ENCODE assay signal across 21 cellular contexts in the genomic region with DNA sequence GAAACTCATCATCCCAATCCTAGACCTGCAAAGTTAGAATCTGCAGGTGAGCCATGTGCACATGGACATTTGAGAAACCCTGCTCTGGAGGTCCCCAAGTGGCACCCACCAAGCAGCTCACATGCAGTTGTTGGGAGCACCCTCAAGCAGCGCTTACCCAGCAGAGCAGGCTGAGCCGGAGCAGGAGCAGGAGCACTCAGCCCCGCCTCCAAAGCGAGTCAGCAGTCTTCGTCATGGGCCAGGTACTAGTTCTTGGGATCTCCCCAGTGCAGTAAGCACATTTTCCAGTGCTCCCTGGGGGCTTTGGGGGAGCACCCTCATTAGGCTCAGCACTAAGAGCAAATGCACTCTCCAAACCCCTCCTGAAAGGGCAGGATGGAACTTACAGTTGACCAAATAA.
"Had no signal": no experiment of that assay in that cellular context is flagged by ENCODE, and none has a peak within 500 bp of the region (broad histone marks: within the 10 kb centered on the region; RNA-seq: fewer than 3 reads in every experiment).

No MANE protein-coding gene starts in this region.

- H3K36me3 Mint-ChIP-seq: activated CD4-positive, alpha-beta memory T cell treated with anti-CD3 and anti-CD28 coated beads for 36 hours; activated CD8-positive, alpha-beta memory T cell treated with anti-CD3 and anti-CD28 coated beads, Interleukin-2, amount 10 ng/mL, durations not matched to agents 7 days and 5 days; activated naive CD4-positive, alpha-beta T cell treated with anti-CD3 and anti-CD28 coated beads, Interleukin-2, amount 10 ng/mL, durations not matched to agents 7 days and 5 days; natural killer cell had no signal

- H3K4me2 ChIP-seq: smooth muscle cell had no signal

- H3K9me3 Mint-ChIP-seq: activated CD4-positive, alpha-beta memory T cell treated with anti-CD3 and anti-CD28 coated beads for 36 hours; activated naive CD4-positive, alpha-beta T cell treated with anti-CD3 and anti-CD28 coated beads, Interleukin-2, amount 10 ng/mL, durations not matched to agents 7 days and 5 days; activated T-cell treated with anti-CD3 and anti-CD28 coated beads, Interleukin-2, amount 50 U/mL, for 24 hours; endodermal cell; natural killer cell; stimulated activated naive CD8-positive, alpha-beta T cell treated with anti-CD3 and anti-CD28 coated beads, Interleukin-15, Interleukin-2, amounts not matched to agents 100 ng/mL and 50 ng/mL, for 24 hours; T-helper 2 cell treated with Interferon-gamma antibody and Interleukin-4, amounts not matched to agents 5 μg/mL and 100 μg/mL, for 36 hours had no signal

- DNase-seq: activated CD4-positive, alpha-beta memory T cell treated with anti-CD3 and anti-CD28 coated beads for 36 hours; activated CD4-positive, alpha-beta T cell treated with anti-CD3 and anti-CD28 coated beads for 1 hour; activated CD8-positive, alpha-beta memory T cell treated with anti-CD3 and anti-CD28 coated beads, Interleukin-2, amount 10 ng/mL, durations not matched to agents 7 days and 5 days; activated naive CD4-positive, alpha-beta T cell treated with anti-CD3 and anti-CD28 coated beads, Interleukin-2, amount 10 ng/mL, durations not matched to agents 7 days and 5 days; activated T-cell treated with anti-CD3 and anti-CD28 coated beads, Interleukin-2, amount 50 U/mL, for 24 hours; endodermal cell; erythroblast; hypothalamus; kidney glomerular epithelial cell; mesendoderm; natural killer cell; occipital lobe; psoas muscle; right lobe of liver; stimulated activated CD4-positive, alpha-beta T cell treated with anti-CD3 and anti-CD28 coated beads, Interleukin-4, amount 100 ng/mL, for 4 hours; stimulated activated CD8-positive, alpha-beta memory T cell treated with anti-CD3 and anti-CD28 coated beads, Interleukin-4, amount 100 ng/mL, for 48 hours; testis had no signal

- H3K27me3 Mint-ChIP-seq: activated CD4-positive, alpha-beta memory T cell treated with anti-CD3 and anti-CD28 coated beads for 36 hours; activated CD8-positive, alpha-beta memory T cell treated with anti-CD3 and anti-CD28 coated beads, Interleukin-2, amount 10 ng/mL, durations not matched to agents 7 days and 5 days; activated naive CD4-positive, alpha-beta T cell treated with anti-CD3 and anti-CD28 coated beads, Interleukin-2, amount 10 ng/mL, durations not matched to agents 7 days and 5 days; activated T-cell treated with anti-CD3 and anti-CD28 coated beads, Interleukin-2, amount 50 U/mL, for 24 hours had no signal

- H3K4me1 Mint-ChIP-seq: activated CD8-positive, alpha-beta memory T cell treated with anti-CD3 and anti-CD28 coated beads, Interleukin-2, amount 10 ng/mL, durations not matched to agents 7 days and 5 days; activated naive CD4-positive, alpha-beta T cell treated with anti-CD3 and anti-CD28 coated beads, Interleukin-2, amount 10 ng/mL, durations not matched to agents 7 days and 5 days had no signal

- H3K9me3 ChIP-seq: ascending aorta, psoas muscle, right lobe of liver, testis had no signal

- H3K36me3 ChIP-seq: ascending aorta, right lobe of liver had no signal

- H3K27ac ChIP-seq: ascending aorta, psoas muscle, right lobe of liver, testis had no signal

- H3K27ac Mint-ChIP-seq: activated CD4-positive, alpha-beta memory T cell treated with anti-CD3 and anti-CD28 coated beads for 36 hours; activated CD8-positive, alpha-beta memory T cell treated with anti-CD3 and anti-CD28 coated beads, Interleukin-2, amount 10 ng/mL, durations not matched to agents 7 days and 5 days; activated naive CD4-positive, alpha-beta T cell treated with anti-CD3 and anti-CD28 coated beads, Interleukin-2, amount 10 ng/mL, durations not matched to agents 7 days and 5 days; activated T-cell treated with anti-CD3 and anti-CD28 coated beads, Interleukin-2, amount 50 U/mL, for 24 hours; endodermal cell; natural killer cell; stimulated activated naive CD8-positive, alpha-beta T cell treated with anti-CD3 and anti-CD28 coated beads, Interleukin-15, Interleukin-2, amounts not matched to agents 100 ng/mL and 50 ng/mL, for 24 hours; T-helper 2 cell treated with Interferon-gamma antibody and Interleukin-4, amounts not matched to agents 5 μg/mL and 100 μg/mL, for 36 hours had no signal

- H3K27me3 ChIP-seq: ascending aorta, right lobe of liver, testis had no signal

- H3K4me3 ChIP-seq: ascending aorta, psoas muscle, right lobe of liver, smooth muscle cell, testis had no signal

- H3K4me1 ChIP-seq: ascending aorta, psoas muscle, right lobe of liver, testis had no signal

- H3K4me3 Mint-ChIP-seq: activated CD4-positive, alpha-beta memory T cell treated with anti-CD3 and anti-CD28 coated beads for 36 hours; activated CD8-positive, alpha-beta memory T cell treated with anti-CD3 and anti-CD28 coated beads, Interleukin-2, amount 10 ng/mL, durations not matched to agents 7 days and 5 days; activated naive CD4-positive, alpha-beta T cell treated with anti-CD3 and anti-CD28 coated beads, Interleukin-2, amount 10 ng/mL, durations not matched to agents 7 days and 5 days; activated T-cell treated with anti-CD3 and anti-CD28 coated beads, Interleukin-2, amount 50 U/mL, for 24 hours; endodermal cell; natural killer cell; stimulated activated naive CD8-positive, alpha-beta T cell treated with anti-CD3 and anti-CD28 coated beads, Interleukin-15, Interleukin-2, amounts not matched to agents 100 ng/mL and 50 ng/mL, for 24 hours; T-helper 2 cell treated with Interferon-gamma antibody and Interleukin-4, amounts not matched to agents 5 μg/mL and 100 μg/mL, for 36 hours had no signal
